ENCODE assay signal across 1 cellular context in the genomic region with DNA sequence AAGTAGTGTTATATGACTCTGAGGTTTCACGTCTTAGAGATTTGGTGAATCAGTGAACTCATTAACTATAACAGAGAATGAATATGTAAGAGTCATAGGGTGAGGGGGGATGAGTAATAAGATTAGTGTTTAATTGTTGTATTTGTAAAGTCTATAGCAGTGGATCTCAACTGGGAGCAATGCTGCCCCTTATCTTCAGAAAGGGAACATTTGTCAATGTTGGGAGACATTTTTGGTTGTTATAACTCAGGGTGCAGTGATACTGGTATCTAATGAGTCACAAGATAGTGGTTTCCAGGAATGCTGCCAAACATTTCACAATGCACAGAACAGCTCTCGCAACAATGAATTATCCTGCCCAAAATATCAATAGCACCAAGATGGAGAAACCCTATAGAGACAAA.
TF ChIP-seq lines count a peak whose summit lies in the region.

No MANE protein-coding gene starts in this region.

TF ChIP-seq in SK-N-SH, 30 proteins besides CTCF, POLR2A, EP300 and RAD21:
- TF ChIP-seq, protein P1, sequence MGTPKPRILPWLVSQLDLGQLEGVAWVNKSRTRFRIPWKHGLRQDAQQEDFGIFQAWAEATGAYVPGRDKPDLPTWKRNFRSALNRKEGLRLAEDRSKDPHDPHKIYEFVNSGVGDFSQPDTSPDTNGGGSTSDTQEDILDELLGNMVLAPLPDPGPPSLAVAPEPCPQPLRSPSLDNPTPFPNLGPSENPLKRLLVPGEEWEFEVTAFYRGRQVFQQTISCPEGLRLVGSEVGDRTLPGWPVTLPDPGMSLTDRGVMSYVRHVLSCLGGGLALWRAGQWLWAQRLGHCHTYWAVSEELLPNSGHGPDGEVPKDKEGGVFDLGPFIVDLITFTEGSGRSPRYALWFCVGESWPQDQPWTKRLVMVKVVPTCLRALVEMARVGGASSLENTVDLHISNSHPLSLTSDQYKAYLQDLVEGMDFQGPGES (IDR thresholded peaks at IDR 0.05; ENCODE audit: low read depth, low read length), result no peak
- TF ChIP-seq MXI1 (IDR thresholded peaks at IDR 0.05; ENCODE audit: low read depth, low read length) (no peak), TEAD4 (IDR thresholded peaks at IDR 0.05; ENCODE audit: borderline replicate concordance, insufficient read depth) (peak; percentile 78; the same call in 1 of the 2 replicates), RCOR1 (IDR thresholded peaks at IDR 0.05; ENCODE audit: low read length) (no peak), TCF12 (IDR thresholded peaks at IDR 0.05) (peak; percentile 68), RFX5 (IDR thresholded peaks at IDR 0.05; ENCODE audit: low read length) (no peak), YY1 (IDR thresholded peaks at IDR 0.05; ENCODE audit: low read depth) (no peak), EZH2phosphoT487 (IDR thresholded peaks at IDR 0.05; ENCODE audit: borderline replicate concordance, low read depth) (no peak), MEF2A (IDR thresholded peaks at IDR 0.05; ENCODE audit: borderline replicate concordance, low read depth) (no peak), NRF1 (IDR thresholded peaks at IDR 0.05; ENCODE audit: low read depth, low read length) (no peak), ELF1 (IDR thresholded peaks at IDR 0.05) (no peak), GABPA (IDR thresholded peaks at IDR 0.05; ENCODE audit: low read depth) (no peak), CHD2 (IDR thresholded peaks at IDR 0.05; ENCODE audit: low read length, partially characterized antibody) (no peak), USF2 (IDR thresholded peaks at IDR 0.05; ENCODE audit: borderline replicate concordance, low read depth, low read length) (no peak), FOSL2 (IDR thresholded peaks at IDR 0.05; ENCODE audit: borderline replicate concordance, low read depth) (peak; percentile 65), SMC3 (IDR thresholded peaks at IDR 0.05; ENCODE audit: low read depth, low read length) (no peak), POLR2AphosphoS5 (IDR thresholded peaks at IDR 0.05; ENCODE audit: low read depth, low read length) (no peak; the same call in 1 of the 2 replicates), GATA2 (CRISPR knock-in tag; IDR thresholded peaks at IDR 0.05) (no peak), RXRA (IDR thresholded peaks at IDR 0.05; ENCODE audit: borderline replicate concordance, low read depth) (no peak; the same call in 1 of the 2 replicates), JUND (IDR thresholded peaks at IDR 0.05) (peak; percentile 45), REST (IDR thresholded peaks at IDR 0.05; ENCODE audit: low read depth, low read length) (no peak), FOXM1 (IDR thresholded peaks at IDR 0.05; ENCODE audit: low read depth) (no peak), NFIC (IDR thresholded peaks at IDR 0.05; ENCODE audit: borderline replicate concordance) (peak; percentile 76), FOXJ3 (CRISPR knock-in tag; IDR thresholded peaks at IDR 0.05) (no peak), TAF1 (IDR thresholded peaks at IDR 0.05; ENCODE audit: borderline replicate concordance, low read depth, low read length) (no peak), SIN3A (IDR thresholded peaks at IDR 0.05; ENCODE audit: borderline replicate concordance, low read depth, low read length) (no peak)
- TF ChIP-seq, protein P2, sequence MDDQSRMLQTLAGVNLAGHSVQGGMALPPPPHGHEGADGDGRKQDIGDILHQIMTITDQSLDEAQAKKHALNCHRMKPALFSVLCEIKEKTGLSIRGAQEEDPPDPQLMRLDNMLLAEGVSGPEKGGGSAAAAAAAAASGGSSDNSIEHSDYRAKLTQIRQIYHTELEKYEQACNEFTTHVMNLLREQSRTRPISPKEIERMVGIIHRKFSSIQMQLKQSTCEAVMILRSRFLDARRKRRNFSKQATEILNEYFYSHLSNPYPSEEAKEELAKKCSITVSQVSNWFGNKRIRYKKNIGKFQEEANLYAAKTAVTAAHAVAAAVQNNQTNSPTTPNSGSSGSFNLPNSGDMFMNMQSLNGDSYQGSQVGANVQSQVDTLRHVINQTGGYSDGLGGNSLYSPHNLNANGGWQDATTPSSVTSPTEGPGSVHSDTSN (IDR thresholded peaks at IDR 0.05), result peak; percentile 87
- TF ChIP-seq, protein P3, sequence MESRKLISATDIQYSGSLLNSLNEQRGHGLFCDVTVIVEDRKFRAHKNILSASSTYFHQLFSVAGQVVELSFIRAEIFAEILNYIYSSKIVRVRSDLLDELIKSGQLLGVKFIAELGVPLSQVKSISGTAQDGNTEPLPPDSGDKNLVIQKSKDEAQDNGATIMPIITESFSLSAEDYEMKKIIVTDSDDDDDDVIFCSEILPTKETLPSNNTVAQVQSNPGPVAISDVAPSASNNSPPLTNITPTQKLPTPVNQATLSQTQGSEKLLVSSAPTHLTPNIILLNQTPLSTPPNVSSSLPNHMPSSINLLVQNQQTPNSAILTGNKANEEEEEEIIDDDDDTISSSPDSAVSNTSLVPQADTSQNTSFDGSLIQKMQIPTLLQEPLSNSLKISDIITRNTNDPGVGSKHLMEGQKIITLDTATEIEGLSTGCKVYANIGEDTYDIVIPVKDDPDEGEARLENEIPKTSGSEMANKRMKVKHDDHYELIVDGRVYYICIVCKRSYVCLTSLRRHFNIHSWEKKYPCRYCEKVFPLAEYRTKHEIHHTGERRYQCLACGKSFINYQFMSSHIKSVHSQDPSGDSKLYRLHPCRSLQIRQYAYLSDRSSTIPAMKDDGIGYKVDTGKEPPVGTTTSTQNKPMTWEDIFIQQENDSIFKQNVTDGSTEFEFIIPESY (IDR thresholded peaks at IDR 0.05; ENCODE audit: borderline replicate concordance, low read depth), result no peak
- TF ChIP-seq, protein P4, sequence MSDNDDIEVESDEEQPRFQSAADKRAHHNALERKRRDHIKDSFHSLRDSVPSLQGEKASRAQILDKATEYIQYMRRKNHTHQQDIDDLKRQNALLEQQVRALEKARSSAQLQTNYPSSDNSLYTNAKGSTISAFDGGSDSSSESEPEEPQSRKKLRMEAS (IDR thresholded peaks at IDR 0.05; ENCODE audit: low read depth), result no peak
- TF ChIP-seq, protein P5, sequence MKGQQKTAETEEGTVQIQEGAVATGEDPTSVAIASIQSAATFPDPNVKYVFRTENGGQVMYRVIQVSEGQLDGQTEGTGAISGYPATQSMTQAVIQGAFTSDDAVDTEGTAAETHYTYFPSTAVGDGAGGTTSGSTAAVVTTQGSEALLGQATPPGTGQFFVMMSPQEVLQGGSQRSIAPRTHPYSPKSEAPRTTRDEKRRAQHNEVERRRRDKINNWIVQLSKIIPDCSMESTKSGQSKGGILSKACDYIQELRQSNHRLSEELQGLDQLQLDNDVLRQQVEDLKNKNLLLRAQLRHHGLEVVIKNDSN (IDR thresholded peaks at IDR 0.05; ENCODE audit: borderline replicate concordance, low read depth), result no peak
